ENCODE assay signal across 7 cellular contexts in the genomic region with DNA sequence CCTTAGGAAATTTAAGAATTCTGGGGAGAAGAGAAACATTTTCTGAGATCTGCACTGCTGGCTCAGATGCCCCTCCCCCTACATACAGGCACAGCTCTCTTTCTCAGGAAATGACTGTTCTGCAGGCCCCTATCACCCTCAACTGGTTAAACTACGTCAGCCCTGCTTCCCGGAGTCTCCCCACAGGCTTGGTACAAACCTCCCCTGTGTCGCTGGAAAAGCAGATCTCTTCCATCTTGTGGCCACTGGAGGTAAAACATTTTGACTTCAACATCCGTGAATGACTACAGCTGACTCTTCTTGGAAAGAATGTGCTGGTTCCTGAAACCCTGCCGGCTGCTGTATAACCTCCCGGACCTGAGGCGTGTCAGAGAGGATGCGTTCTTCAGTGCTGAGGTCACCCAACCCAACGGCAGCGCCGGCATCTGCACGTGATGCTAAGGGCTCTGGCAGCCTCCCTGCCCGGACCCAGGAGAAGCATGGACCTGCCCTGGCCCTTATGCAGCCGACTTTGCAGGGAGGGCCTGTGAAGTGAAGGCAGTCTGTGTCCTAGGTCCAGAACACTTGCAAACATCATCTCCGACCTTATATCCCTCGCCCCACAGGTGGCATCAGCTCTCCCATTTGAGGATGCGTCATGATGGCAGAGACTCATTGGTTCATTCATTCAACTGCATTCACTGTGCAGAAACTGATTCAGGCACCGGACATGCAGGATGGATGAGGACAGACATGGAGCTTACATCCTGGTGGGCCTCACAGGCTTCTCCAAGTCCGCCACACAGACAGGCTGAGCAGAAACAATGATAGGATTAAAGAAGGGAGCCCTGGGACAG.
DNase-seq lines count a peak whose midpoint lies in the region; ATAC-seq and TF ChIP-seq lines count a peak whose summit lies in the region.

No MANE protein-coding gene starts in this region.

- H3K36me3 Mint-ChIP-seq in chondrocyte (ENCODE audit: low read depth), result peaks cover 14% of the 10 kb centered on the region

- H3K27me3 Mint-ChIP-seq in chondrocyte (ENCODE audit: low read depth), result no peaks in the 10 kb centered on the region

- in situ Hi-C loops in GM13977 (cut with MboI; ENCODE audit: low pct_unique_long_range_greater_than_20kb, low sequenced_read_pairs, unreplicated experiment), result loop anchor here (10.0 kb wide), 1 partner anchor 219 kb away; no protein-coding TSS in a partner anchor

- TF ChIP-seq CTCF in GM13977 (IDR thresholded peaks at IDR 0.05; ENCODE audit: extremely low read depth, insufficient read depth, missing control alignments), result peak; percentile 46
- TF ChIP-seq CTCF in chondrocyte (IDR thresholded peaks at IDR 0.05), result peak; percentile 82

- H3K27ac Mint-ChIP-seq in chondrocyte (ENCODE audit: unreplicated experiment), result peak overlapping the region; percentile 97

- ATAC-seq in HG03064 (IDR thresholded peaks at IDR 0.05; ENCODE audit: low read depth, unreplicated experiment), result peak; percentile 49
- ATAC-seq in activated CD4-positive, CD25-positive, alpha-beta regulatory T cell treated with anti-CD3 and anti-CD28 coated beads, Interleukin-2, amount 50 U/mL, for 24 hours, result peak; percentile 88 to 90

- peaks cover 61% of the 10 kb centered on the region for H3K4me1 Mint-ChIP-seq in chondrocyte (ENCODE audit: low read depth)

- H3K4me3 Mint-ChIP-seq in chondrocyte (ENCODE audit: unreplicated experiment), result peak overlapping the region; percentile 14

- DNase-seq in GM13977 (ENCODE audit: low spot score) (peak; percentile 84), NCI-H2196 treated with DMSO at 0.1 percent for 48 hours (lab: John Stamatoyannopoulos, UW; ENCODE audit: unreplicated experiment) (peak; percentile 89), chondrocyte (ENCODE audit: low spot score) (no peak), kidney tubule cell (ENCODE audit: low spot score) (peak; percentile 100)
- peak; percentile 88 for DNase-seq in stimulated activated CD4-positive, alpha-beta T cell treated with anti-CD3 and anti-CD28 coated beads, Interleukin-15, amount 100 ng/mL, for 24 hours

- no peaks in the 10 kb centered on the region for H3K9me3 Mint-ChIP-seq in chondrocyte (ENCODE audit: low read depth)
